In genomic region chr9:100598641-100599145, GRCh38 we compare ENCODE assay signal across 1 cellular context.
TF ChIP-seq lines count a peak whose summit lies in the region.

No MANE protein-coding gene starts in this region.

TF ChIP-seq in SK-N-SH, 30 proteins besides CTCF, POLR2A, EP300 and RAD21 (continued from another document):
- TF ChIP-seq, protein P1, sequence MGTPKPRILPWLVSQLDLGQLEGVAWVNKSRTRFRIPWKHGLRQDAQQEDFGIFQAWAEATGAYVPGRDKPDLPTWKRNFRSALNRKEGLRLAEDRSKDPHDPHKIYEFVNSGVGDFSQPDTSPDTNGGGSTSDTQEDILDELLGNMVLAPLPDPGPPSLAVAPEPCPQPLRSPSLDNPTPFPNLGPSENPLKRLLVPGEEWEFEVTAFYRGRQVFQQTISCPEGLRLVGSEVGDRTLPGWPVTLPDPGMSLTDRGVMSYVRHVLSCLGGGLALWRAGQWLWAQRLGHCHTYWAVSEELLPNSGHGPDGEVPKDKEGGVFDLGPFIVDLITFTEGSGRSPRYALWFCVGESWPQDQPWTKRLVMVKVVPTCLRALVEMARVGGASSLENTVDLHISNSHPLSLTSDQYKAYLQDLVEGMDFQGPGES (IDR thresholded peaks at IDR 0.05; ENCODE audit: low read depth, low read length): no peak
- TF ChIP-seq SIN3A (IDR thresholded peaks at IDR 0.05; ENCODE audit: borderline replicate concordance, low read depth, low read length): peak; percentile 80
- no peak for TF ChIP-seq PBX3 (IDR thresholded peaks at IDR 0.05)
- no peak for TF ChIP-seq NFIC (IDR thresholded peaks at IDR 0.05; ENCODE audit: borderline replicate concordance)
- TF ChIP-seq, protein P2, sequence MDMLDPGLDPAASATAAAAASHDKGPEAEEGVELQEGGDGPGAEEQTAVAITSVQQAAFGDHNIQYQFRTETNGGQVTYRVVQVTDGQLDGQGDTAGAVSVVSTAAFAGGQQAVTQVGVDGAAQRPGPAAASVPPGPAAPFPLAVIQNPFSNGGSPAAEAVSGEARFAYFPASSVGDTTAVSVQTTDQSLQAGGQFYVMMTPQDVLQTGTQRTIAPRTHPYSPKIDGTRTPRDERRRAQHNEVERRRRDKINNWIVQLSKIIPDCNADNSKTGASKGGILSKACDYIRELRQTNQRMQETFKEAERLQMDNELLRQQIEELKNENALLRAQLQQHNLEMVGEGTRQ (IDR thresholded peaks at IDR 0.05; ENCODE audit: borderline replicate concordance, low read depth, low read length): no peak
- TF ChIP-seq USF1 (IDR thresholded peaks at IDR 0.05; ENCODE audit: borderline replicate concordance, low read depth): no peak
- TF ChIP-seq NRF1 (IDR thresholded peaks at IDR 0.05; ENCODE audit: low read depth, low read length): peak; percentile 98
- TF ChIP-seq RCOR1 (IDR thresholded peaks at IDR 0.05; ENCODE audit: low read length): no peak; the same call in 1 of the 2 replicates
- TF ChIP-seq, protein P3, sequence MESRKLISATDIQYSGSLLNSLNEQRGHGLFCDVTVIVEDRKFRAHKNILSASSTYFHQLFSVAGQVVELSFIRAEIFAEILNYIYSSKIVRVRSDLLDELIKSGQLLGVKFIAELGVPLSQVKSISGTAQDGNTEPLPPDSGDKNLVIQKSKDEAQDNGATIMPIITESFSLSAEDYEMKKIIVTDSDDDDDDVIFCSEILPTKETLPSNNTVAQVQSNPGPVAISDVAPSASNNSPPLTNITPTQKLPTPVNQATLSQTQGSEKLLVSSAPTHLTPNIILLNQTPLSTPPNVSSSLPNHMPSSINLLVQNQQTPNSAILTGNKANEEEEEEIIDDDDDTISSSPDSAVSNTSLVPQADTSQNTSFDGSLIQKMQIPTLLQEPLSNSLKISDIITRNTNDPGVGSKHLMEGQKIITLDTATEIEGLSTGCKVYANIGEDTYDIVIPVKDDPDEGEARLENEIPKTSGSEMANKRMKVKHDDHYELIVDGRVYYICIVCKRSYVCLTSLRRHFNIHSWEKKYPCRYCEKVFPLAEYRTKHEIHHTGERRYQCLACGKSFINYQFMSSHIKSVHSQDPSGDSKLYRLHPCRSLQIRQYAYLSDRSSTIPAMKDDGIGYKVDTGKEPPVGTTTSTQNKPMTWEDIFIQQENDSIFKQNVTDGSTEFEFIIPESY (IDR thresholded peaks at IDR 0.05; ENCODE audit: borderline replicate concordance, low read depth): no peak
- peak; percentile 16; the same call in 1 of the 2 replicates for TF ChIP-seq TCF12 (IDR thresholded peaks at IDR 0.05)
- TF ChIP-seq TEAD4 (IDR thresholded peaks at IDR 0.05; ENCODE audit: borderline replicate concordance, insufficient read depth): no peak
- TF ChIP-seq POLR2AphosphoS5 (IDR thresholded peaks at IDR 0.05; ENCODE audit: low read depth, low read length): peak; percentile 80
- no peak for TF ChIP-seq GATA2 (CRISPR knock-in tag; IDR thresholded peaks at IDR 0.05)
- TF ChIP-seq CHD2 (IDR thresholded peaks at IDR 0.05; ENCODE audit: low read length, partially characterized antibody): no peak
- TF ChIP-seq, protein P4, sequence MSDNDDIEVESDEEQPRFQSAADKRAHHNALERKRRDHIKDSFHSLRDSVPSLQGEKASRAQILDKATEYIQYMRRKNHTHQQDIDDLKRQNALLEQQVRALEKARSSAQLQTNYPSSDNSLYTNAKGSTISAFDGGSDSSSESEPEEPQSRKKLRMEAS (IDR thresholded peaks at IDR 0.05; ENCODE audit: low read depth): peak; percentile 88
- peak; percentile 79; the same call in 1 of the 2 replicates for TF ChIP-seq MXI1 (IDR thresholded peaks at IDR 0.05; ENCODE audit: low read depth, low read length)
- peak; percentile 62; the same call in 1 of the 2 replicates for TF ChIP-seq YY1 (IDR thresholded peaks at IDR 0.05; ENCODE audit: low read depth)
- no peak for TF ChIP-seq FOXJ3 (CRISPR knock-in tag; IDR thresholded peaks at IDR 0.05)
- no peak for TF ChIP-seq FOXM1 (IDR thresholded peaks at IDR 0.05; ENCODE audit: low read depth)
